Comparison of ENCODE assay signal across 8 cellular contexts in the genomic region with DNA sequence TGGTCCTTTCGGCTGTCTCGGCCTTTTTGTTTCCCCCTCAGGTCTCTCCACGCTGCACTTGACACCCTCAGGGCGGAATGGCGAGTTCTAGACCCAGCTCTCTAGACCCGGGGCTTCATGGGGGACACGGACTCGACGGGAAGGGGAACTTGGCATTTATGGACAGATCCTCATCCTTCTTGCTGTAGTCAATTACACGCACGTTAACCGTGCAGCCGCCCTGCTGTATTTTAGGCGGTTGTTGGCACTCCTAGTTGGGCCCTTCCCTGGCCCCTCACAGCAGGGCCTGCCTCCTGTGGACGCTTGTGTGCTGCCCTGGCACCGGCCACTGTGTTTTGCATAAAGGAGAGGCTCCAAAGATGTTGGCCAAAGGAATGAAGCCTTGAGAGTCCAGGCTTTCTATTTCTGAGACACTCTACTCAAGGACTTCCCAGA. TPM values are rescaled to one million over a fixed set of nuclear protein-coding genes. Genes with fewer than 3 reads are reported as not detected.
DNase-seq lines count a peak whose midpoint lies in the region; ATAC-seq and TF ChIP-seq lines count a peak whose summit lies in the region.

No MANE protein-coding gene starts in this region.

- H3K27ac Mint-ChIP-seq in stimulated activated effector memory CD8-positive, alpha-beta T cell treated with anti-CD3 and anti-CD28 coated beads, Interleukin-12 subunit alpha, Interleukin-12 subunit beta, amount 100 ng/mL, for 72 hours = peak overlapping the region; percentile 69

- H3K27me3 ChIP-seq in NT2/D1 (ENCODE audit: insufficient read depth, insufficient read length) (peaks cover 8% of the 10 kb centered on the region), mammary epithelial cell (ENCODE audit: insufficient read depth, low read length) (no peaks in the 10 kb centered on the region), kidney epithelial cell (ENCODE audit: control insufficient read depth, insufficient read depth, low read length) (no peaks in the 10 kb centered on the region)

- H3K27ac ChIP-seq in mammary epithelial cell (ENCODE audit: insufficient read depth, low read depth, low read length) = no peak overlapping the region

- no peaks in the 10 kb centered on the region for H4K20me1 ChIP-seq in mammary epithelial cell (ENCODE audit: insufficient read depth, low read length)

- peak overlapping the region; percentile 94 for H2AFZ ChIP-seq in mammary epithelial cell (ENCODE audit: low read depth, low read length)

- no peaks in the 10 kb centered on the region for H3K9me3 Mint-ChIP-seq in stimulated activated effector memory CD8-positive, alpha-beta T cell treated with anti-CD3 and anti-CD28 coated beads, Interleukin-12 subunit alpha, Interleukin-12 subunit beta, amount 100 ng/mL, for 72 hours

- H3K4me1 ChIP-seq in NT2/D1 (ENCODE audit: insufficient read depth, insufficient read length) (no peaks in the 10 kb centered on the region), mammary epithelial cell (ENCODE audit: insufficient read depth, low read length) (peaks cover 13% of the 10 kb centered on the region)

- H3K36me3 ChIP-seq in NT2/D1 (ENCODE audit: insufficient read depth, insufficient read length, low read length) (peaks cover 27% of the 10 kb centered on the region), mammary epithelial cell (ENCODE audit: insufficient read depth, low read length) (peaks cover 7% of the 10 kb centered on the region), kidney epithelial cell (ENCODE audit: control insufficient read depth, insufficient read depth, low read length) (no peaks in the 10 kb centered on the region)

- peaks cover 19% of the 10 kb centered on the region for H3K4me1 Mint-ChIP-seq in stimulated activated effector memory CD8-positive, alpha-beta T cell treated with anti-CD3 and anti-CD28 coated beads, Interleukin-12 subunit alpha, Interleukin-12 subunit beta, amount 100 ng/mL, for 72 hours

- ATAC-seq in stimulated activated effector memory CD8-positive, alpha-beta T cell treated with anti-CD3 and anti-CD28 coated beads, Interleukin-12 subunit alpha, Interleukin-12 subunit beta, amount 100 ng/mL, for 72 hours = no peak

- peak overlapping the region; percentile 95 for H3K4me2 ChIP-seq in mammary epithelial cell (ENCODE audit: insufficient read depth, low read depth, low read length)

- dilution Hi-C loops in mammary epithelial cell (cut with HindIII; ENCODE audit: low sequenced_read_pairs) = no loop called here

- CTCF ChIA-PET in mammary epithelial cell (lab: Charles Lee; ENCODE audit: low non-redundant PET) = interaction anchor here (0.7 kb wide), 1 partner anchor 63 kb away, joined by 4 read pairs; no protein-coding TSS in a partner anchor

- 54% methylated on average over 7 of the region's 16 CpGs for WGBS in mammary epithelial cell (ENCODE audit: low coverage, missing lambda C conversion rate)

- H3K4me3 ChIP-seq in NT2/D1 (ENCODE audit: insufficient read length, low read depth) = peak overlapping the region; percentile 86
- peak overlapping the region; percentile 35 to 90 (median 75) for H3K4me3 ChIP-seq in mammary epithelial cell (replicated peaks in 1 of 3; ENCODE audit: insufficient read depth in 1 of 3, low read depth in 2 of 3, low read length in 3 of 3)
- H3K4me3 ChIP-seq in kidney epithelial cell (ENCODE audit: low read depth, low read length) = peak overlapping the region; percentile 74

- H3K4me3 Mint-ChIP-seq in stimulated activated effector memory CD8-positive, alpha-beta T cell treated with anti-CD3 and anti-CD28 coated beads, Interleukin-12 subunit alpha, Interleukin-12 subunit beta, amount 100 ng/mL, for 72 hours = peak overlapping the region; percentile 85

- peaks cover 32% of the 10 kb centered on the region for H3K36me3 Mint-ChIP-seq in stimulated activated effector memory CD8-positive, alpha-beta T cell treated with anti-CD3 and anti-CD28 coated beads, Interleukin-12 subunit alpha, Interleukin-12 subunit beta, amount 100 ng/mL, for 72 hours

- peak overlapping the region; percentile 93 for H3K9ac ChIP-seq in NT2/D1 (ENCODE audit: insufficient read length, low read depth)
- no peak overlapping the region for H3K9ac ChIP-seq in mammary epithelial cell (ENCODE audit: insufficient read depth, low read length)

- no TSS peak for BruUV-seq in mammary epithelial cell (replicated peaks; lab: Mats Ljungman, UMichigan)

- DNase-seq in stimulated activated CD4-positive, alpha-beta T cell treated with anti-CD3 and anti-CD28 coated beads, Interleukin-4, amount 100 ng/mL, for 1 hour = peak; percentile 7
- DNase-seq in stimulated activated CD4-positive, alpha-beta T cell treated with anti-CD3 and anti-CD28 coated beads, Interleukin-15, amount 100 ng/mL, for 24 hours = no peak
- no peak for DNase-seq in NT2/D1 (ENCODE audit: low read depth, low spot score)
- no peak for DNase-seq in mammary epithelial cell
- no peak for DNase-seq in kidney epithelial cell (ENCODE audit: low read depth)
- no peak for DNase-seq in stimulated activated effector memory CD8-positive, alpha-beta T cell treated with anti-CD3 and anti-CD28 coated beads, Interleukin-12 subunit alpha, Interleukin-12 subunit beta, amount 100 ng/mL, for 72 hours (ENCODE audit: low spot score in 2 of 2)
- no peak for DNase-seq in COR-L47 (lab: John Stamatoyannopoulos, UW)
- DNase-seq in occipital lobe (lab: John Stamatoyannopoulos, UW) = no peak

- H3K79me2 ChIP-seq in mammary epithelial cell (ENCODE audit: insufficient read depth, low read length) = peaks cover 43% of the 10 kb centered on the region

- H3K9me3 ChIP-seq in NT2/D1 (ENCODE audit: insufficient read depth, low read length) = no peaks in the 10 kb centered on the region
- H3K9me3 ChIP-seq in mammary epithelial cell (replicated peaks; ENCODE audit: insufficient read depth, low read length) = no peaks in the 10 kb centered on the region

- no peak for TF ChIP-seq CTCF in mammary epithelial cell (conservative IDR thresholded peaks at IDR 0.05 in 1 of 2, IDR thresholded peaks at IDR 0.05 in 1 of 2; ENCODE audit: extremely low read depth in 1 of 2, insufficient read depth in 1 of 2, low read depth in 1 of 2, low read length in 2 of 2)
- TF ChIP-seq CTCF in kidney epithelial cell (IDR thresholded peaks at IDR 0.05; ENCODE audit: insufficient read depth, low read length, poor library complexity, severe bottlenecking) = no peak

- intact Hi-C loops in mammary epithelial cell (cut with micrococcal nuclease) = loop anchor here (5.0 to 10.0 kb wide), 4 partner anchors 59 to 314 kb away; a partner anchor contains a TSS

- in situ Hi-C loops in mammary epithelial cell (cut with MboI; ENCODE audit: low sequenced_read_pairs in 2 of 2) = no loop called here

RNA-seq across cellular contexts. Expression of a gene that starts 0.6 kb away (rescaled TPM):
- total RNA-seq in mammary epithelial cell = 10 to 100 TPM; 27.7 to 82.1 TPM
- polyA plus RNA-seq in mammary epithelial cell = 57.6 TPM
- polyA minus RNA-seq in mammary epithelial cell = 13.7 TPM
- total RNA-seq in kidney epithelial cell = 56.2 and 82.8 TPM in 2 replicates
- 25.6 TPM for total RNA-seq in occipital lobe
